ENCODE assay signal across 21 cellular contexts in the genomic region with DNA sequence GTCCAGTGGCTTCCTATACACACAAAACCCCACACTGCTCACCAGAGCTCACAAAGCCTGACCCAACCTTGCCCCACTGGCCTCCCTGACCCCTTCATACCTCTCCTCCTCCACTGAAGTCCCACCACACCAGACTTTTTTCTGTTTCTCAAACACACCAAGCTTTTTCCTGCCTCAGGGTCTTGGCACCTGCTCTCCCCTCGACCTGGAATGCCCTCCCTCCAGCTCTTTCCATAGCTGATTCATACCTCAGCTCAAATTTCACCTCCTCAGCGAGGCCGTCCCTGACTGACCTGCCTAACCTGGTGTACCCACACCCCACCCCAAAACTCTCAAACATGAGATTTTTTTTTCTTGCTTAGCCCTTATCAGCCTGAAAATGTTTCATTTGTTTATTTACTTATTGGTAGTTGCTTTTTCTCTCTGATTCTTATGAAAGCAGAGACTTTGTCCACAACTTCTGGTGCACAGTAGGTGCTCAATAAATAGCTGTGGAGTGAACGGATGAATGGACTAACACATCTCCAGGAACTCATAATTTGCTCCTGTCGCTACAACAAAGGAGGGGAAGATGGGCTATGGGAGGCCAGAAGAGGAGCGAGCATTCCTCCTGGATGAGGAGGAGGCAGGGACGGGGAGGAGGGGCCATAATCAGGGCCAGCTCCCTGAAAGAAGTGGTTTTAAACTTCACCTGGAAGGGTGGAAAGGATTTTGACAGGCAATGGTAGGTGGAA.
DNase-seq lines count a peak whose midpoint lies in the region; ATAC-seq and TF ChIP-seq lines count a peak whose summit lies in the region.
"Had no signal": no experiment of that assay in that cellular context is flagged by ENCODE, and none has a peak within 500 bp of the region (broad histone marks: within the 10 kb centered on the region; RNA-seq: fewer than 3 reads in every experiment).

No MANE protein-coding gene starts in this region.

- H3K9me3 ChIP-seq in esophagus squamous epithelium: no peaks in the 10 kb centered on the region
- H3K9me3 ChIP-seq in mucosa of descending colon: no peaks in the 10 kb centered on the region
- H3K9me3 ChIP-seq: right lobe of liver had no signal

- H3K4me3 ChIP-seq in esophagus squamous epithelium (no peak overlapping the region), mucosa of descending colon (no peak overlapping the region)
- H3K4me3 ChIP-seq: dorsolateral prefrontal cortex, right lobe of liver had no signal

- ATAC-seq in stimulated activated naive CD8-positive, alpha-beta T cell treated with anti-CD3 and anti-CD28 coated beads, Interleukin-15, amount 100 ng/mL, for 72 hours: no peak
- ATAC-seq in stimulated activated naive CD8-positive, alpha-beta T cell treated with anti-CD3 and anti-CD28 coated beads, Interleukin-15, Interleukin-2, amounts not matched to agents 100 U/mL and 50 U/mL, for 24 hours: no peak
- no peak for ATAC-seq in mucosa of descending colon
- ATAC-seq: activated CD8-positive, alpha-beta T cell treated with anti-CD3 and anti-CD28 coated beads, Interleukin-2, amount 10 ng/mL, durations not matched to agents 7 days and 5 days; naive thymus-derived CD4-positive, alpha-beta T cell had no signal

- H3K27ac ChIP-seq in esophagus squamous epithelium: peak overlapping the region; percentile 84 to 95 (median 86)
- H3K27ac ChIP-seq: dorsolateral prefrontal cortex, HL-60, KMS-11, right lobe of liver, WERI-Rb-1 had no signal

- in situ Hi-C loops in G401 (cut with HindIII; ENCODE audit: low sequenced_read_pairs): no loop called here

- peaks cover 21% of the 10 kb centered on the region for H3K27me3 Mint-ChIP-seq in stimulated activated naive CD8-positive, alpha-beta T cell treated with anti-CD3 and anti-CD28 coated beads, Interleukin-15, amount 100 ng/mL, for 72 hours
- H3K27me3 Mint-ChIP-seq in osteocyte (ENCODE audit: unreplicated experiment): no peaks in the 10 kb centered on the region

- H3K36me3 Mint-ChIP-seq in osteocyte (ENCODE audit: unreplicated experiment): no peaks in the 10 kb centered on the region
- H3K36me3 Mint-ChIP-seq: activated naive CD8-positive, alpha-beta T cell treated with anti-CD3 and anti-CD28 coated beads, Interleukin-2, amount 10 ng/mL, durations not matched to agents 7 days and 5 days; CD4-positive, alpha-beta memory T cell; naive thymus-derived CD4-positive, alpha-beta T cell had no signal

- no peak for DNase-seq in stimulated activated naive CD8-positive, alpha-beta T cell treated with anti-CD3 and anti-CD28 coated beads, Interleukin-15, amount 100 ng/mL, for 72 hours
- DNase-seq in stimulated activated naive CD8-positive, alpha-beta T cell treated with anti-CD3 and anti-CD28 coated beads, Interleukin-15, Interleukin-2, amounts not matched to agents 100 U/mL and 50 U/mL, for 24 hours: no peak
- no peak for DNase-seq in esophagus squamous epithelium (lab: John Stamatoyannopoulos, UW)
- no peak for DNase-seq in osteocyte (ENCODE audit: extremely low spot score, unreplicated experiment)
- no peak for DNase-seq in HT-29 (ENCODE audit: low spot score)
- no peak for DNase-seq in G401 (ENCODE audit: low spot score)
- no peak for DNase-seq in activated CD4-positive, CD25-positive, alpha-beta regulatory T cell treated with anti-CD3 and anti-CD28 coated beads, Interleukin-2, amount 50 U/mL, for 72 hours
- no peak for DNase-seq in mucosa of descending colon
- DNase-seq: activated CD8-positive, alpha-beta T cell treated with anti-CD3 and anti-CD28 coated beads, Interleukin-2, amount 10 ng/mL, durations not matched to agents 7 days and 5 days; activated naive CD8-positive, alpha-beta T cell treated with anti-CD3 and anti-CD28 coated beads, Interleukin-2, amount 10 ng/mL, durations not matched to agents 7 days and 5 days; CD4-positive, alpha-beta memory T cell; dorsolateral prefrontal cortex; hypothalamus; naive thymus-derived CD4-positive, alpha-beta T cell; NCI-H1105 treated with DMSO at 0.1 percent for 48 hours; NCI-H2171; T-helper 1 cell; WERI-Rb-1 had no signal

- H3K27me3 ChIP-seq in esophagus squamous epithelium: no peaks in the 10 kb centered on the region
- H3K27me3 ChIP-seq: dorsolateral prefrontal cortex, right lobe of liver had no signal

- no peak overlapping the region for H3K4me3 Mint-ChIP-seq in stimulated activated naive CD8-positive, alpha-beta T cell treated with anti-CD3 and anti-CD28 coated beads, Interleukin-15, amount 100 ng/mL, for 72 hours
- H3K4me3 Mint-ChIP-seq in osteocyte (ENCODE audit: unreplicated experiment): no peak overlapping the region
- H3K4me3 Mint-ChIP-seq: activated CD8-positive, alpha-beta T cell treated with anti-CD3 and anti-CD28 coated beads, Interleukin-2, amount 10 ng/mL, durations not matched to agents 7 days and 5 days; activated naive CD8-positive, alpha-beta T cell treated with anti-CD3 and anti-CD28 coated beads, Interleukin-2, amount 10 ng/mL, durations not matched to agents 7 days and 5 days; CD4-positive, alpha-beta memory T cell; naive thymus-derived CD4-positive, alpha-beta T cell had no signal

- no peak for TF ChIP-seq POLR2A in esophagus squamous epithelium (IDR thresholded peaks at IDR 0.05)

- TF ChIP-seq CTCF in esophagus squamous epithelium (IDR thresholded peaks at IDR 0.05) (no peak), osteocyte (IDR thresholded peaks at IDR 0.05) (no peak), mucosa of descending colon (IDR thresholded peaks at IDR 0.05) (no peak)

- H3K36me3 ChIP-seq in esophagus squamous epithelium (no peaks in the 10 kb centered on the region), mucosa of descending colon (ENCODE audit: low read depth) (no peaks in the 10 kb centered on the region)
- H3K36me3 ChIP-seq: right lobe of liver, WERI-Rb-1 had no signal

- H3K4me1 ChIP-seq in esophagus squamous epithelium (peaks cover 23 to 79% (median 42%) of the 10 kb centered on the region in 3 donors), mucosa of descending colon (ENCODE audit: low read depth) (no peaks in the 10 kb centered on the region)
- H3K4me1 ChIP-seq: right lobe of liver had no signal

- intact Hi-C loops in esophagus squamous epithelium (cut with DNase I): no loop called here
- intact Hi-C loops in mucosa of descending colon (cut with DNase I, micrococcal nuclease): no loop called here

- H3K4me1 Mint-ChIP-seq in stimulated activated naive CD8-positive, alpha-beta T cell treated with anti-CD3 and anti-CD28 coated beads, Interleukin-15, amount 100 ng/mL, for 72 hours: no peaks in the 10 kb centered on the region
- peaks cover 65% of the 10 kb centered on the region for H3K4me1 Mint-ChIP-seq in osteocyte (ENCODE audit: unreplicated experiment)
- H3K4me1 Mint-ChIP-seq: activated naive CD8-positive, alpha-beta T cell treated with anti-CD3 and anti-CD28 coated beads, Interleukin-2, amount 10 ng/mL, durations not matched to agents 7 days and 5 days; CD4-positive, alpha-beta memory T cell; naive thymus-derived CD4-positive, alpha-beta T cell had no signal

- H3K9me3 Mint-ChIP-seq in stimulated activated naive CD8-positive, alpha-beta T cell treated with anti-CD3 and anti-CD28 coated beads, Interleukin-15, amount 100 ng/mL, for 72 hours: no peaks in the 10 kb centered on the region
- no peaks in the 10 kb centered on the region for H3K9me3 Mint-ChIP-seq in osteocyte (ENCODE audit: unreplicated experiment)
- H3K9me3 Mint-ChIP-seq: activated naive CD8-positive, alpha-beta T cell treated with anti-CD3 and anti-CD28 coated beads, Interleukin-2, amount 10 ng/mL, durations not matched to agents 7 days and 5 days had no signal

- H3K27ac Mint-ChIP-seq in stimulated activated naive CD8-positive, alpha-beta T cell treated with anti-CD3 and anti-CD28 coated beads, Interleukin-15, amount 100 ng/mL, for 72 hours: peak overlapping the region; percentile 27 to 79
- H3K27ac Mint-ChIP-seq in osteocyte (ENCODE audit: unreplicated experiment): peak overlapping the region; percentile 93
- H3K27ac Mint-ChIP-seq: activated CD8-positive, alpha-beta T cell treated with anti-CD3 and anti-CD28 coated beads, Interleukin-2, amount 10 ng/mL, durations not matched to agents 7 days and 5 days; activated naive CD8-positive, alpha-beta T cell treated with anti-CD3 and anti-CD28 coated beads, Interleukin-2, amount 10 ng/mL, durations not matched to agents 7 days and 5 days; CD4-positive, alpha-beta memory T cell had no signal

- WGBS in esophagus squamous epithelium, 2 donors: 22 to 36% methylated on average over 6 to 7 of the region's 7 CpGs
